ENCODE assay signal across 8 cellular contexts in genomic region chr19:2719910-2720776, GRCh38. TPM values are rescaled to one million over a fixed set of nuclear protein-coding genes. Genes with fewer than 3 reads are reported as not detected.
DNase-seq lines count a peak whose midpoint lies in the region; ATAC-seq and TF ChIP-seq lines count a peak whose summit lies in the region.

No MANE protein-coding gene starts in this region.

- peaks cover 3% of the 10 kb centered on the region; the same call in 1 of the 2 replicates for H3K4me1 ChIP-seq in ES-I3 (ENCODE audit: insufficient read depth, low read length)
- H3K4me1 ChIP-seq in heart right ventricle: peaks cover 8 to 28% (median 19%) of the 10 kb centered on the region in 9 donors
- no peaks in the 10 kb centered on the region for H3K4me1 ChIP-seq in psoas muscle

- no peak for DNase-seq in T-helper 17 cell
- peak; percentile 50 to 60 for DNase-seq in heart right ventricle
- DNase-seq in psoas muscle: no peak
- no peak for DNase-seq in endothelial cell (ENCODE audit: low spot score)
- no peak for DNase-seq in putamen (ENCODE audit: low spot score)
- DNase-seq in GDM1 (lab: John Stamatoyannopoulos, UW): no peak

- H3K9me3 Mint-ChIP-seq in endothelial cell (ENCODE audit: unreplicated experiment): no peaks in the 10 kb centered on the region

- H3K27ac Mint-ChIP-seq in T-helper 17 cell (no peak overlapping the region), endothelial cell (ENCODE audit: unreplicated experiment) (no peak overlapping the region)

- H3K4me3 Mint-ChIP-seq in T-helper 17 cell: peak overlapping the region; percentile 71
- H3K4me3 Mint-ChIP-seq in endothelial cell (ENCODE audit: unreplicated experiment): no peak overlapping the region

- WGBS in heart right ventricle, 2 donors: 2 to 4% methylated on average over 36 to 37 of the region's 37 CpGs
- WGBS in psoas muscle, 3 donors: 2 to 5% (median 3%) methylated on average over 31 to 37 of the region's 37 CpGs

- H3K27ac ChIP-seq in heart right ventricle (peak overlapping the region; percentile 54 to 94 (median 86)), psoas muscle (no peak overlapping the region)

- H3K27me3 Mint-ChIP-seq in T-helper 17 cell (peaks cover 31% of the 10 kb centered on the region), endothelial cell (ENCODE audit: unreplicated experiment) (peaks cover 11% of the 10 kb centered on the region)

- peak overlapping the region; percentile 70 for H3K9ac ChIP-seq in ES-I3 (ENCODE audit: low read depth, low read length)

- H3K4me3 ChIP-seq in heart right ventricle: peak overlapping the region; percentile 34 to 62 (median 53)
- H3K4me3 ChIP-seq in psoas muscle: peak overlapping the region; percentile 34

- no peak for ATAC-seq in T-helper 17 cell
- ATAC-seq in heart right ventricle: peak; percentile 41 to 72 (median 54)
- peak in 1 of 4 donors; percentile 25 for ATAC-seq in psoas muscle
- ATAC-seq in HG03439 (IDR thresholded peaks at IDR 0.05; ENCODE audit: unreplicated experiment): no peak

- peaks cover 0 to 54% (median 46%) of the 10 kb centered on the region in 7 donors for H3K27me3 ChIP-seq in heart right ventricle
- peaks cover 0 to 68% (median 27%) of the 10 kb centered on the region in 3 donors for H3K27me3 ChIP-seq in psoas muscle (ENCODE audit: insufficient read depth in 3 of 3, low read length in 2 of 3)

- intact Hi-C loops in heart right ventricle (cut with DNase I): loop anchor here in 1 of 10 donors (5.0 kb wide), 1 partner anchor 58 kb away; no protein-coding TSS in a partner anchor
- intact Hi-C loops in psoas muscle (cut with DNase I): no loop called here

- H3K36me3 Mint-ChIP-seq in T-helper 17 cell (ENCODE audit: low read depth) (peaks cover 3% of the 10 kb centered on the region), endothelial cell (ENCODE audit: low read depth, unreplicated experiment) (peaks cover 9% of the 10 kb centered on the region)

- no peak for TF ChIP-seq CTCF in heart right ventricle (IDR thresholded peaks at IDR 0.05)
- TF ChIP-seq CTCF in psoas muscle (IDR thresholded peaks at IDR 0.05): no peak
- no peak for TF ChIP-seq CTCF in endothelial cell (IDR thresholded peaks at IDR 0.05; ENCODE audit: unreplicated experiment)

- H3K9me3 ChIP-seq in ES-I3 (ENCODE audit: control insufficient read depth, insufficient read depth, low read length) (no peaks in the 10 kb centered on the region; the same call in 1 of the 2 replicates), T-helper 17 cell (ENCODE audit: control insufficient read depth, low read length, poor library complexity, severe bottlenecking) (no peaks in the 10 kb centered on the region), heart right ventricle (peaks cover 0 to 9% (median 4%) of the 10 kb centered on the region in 11 donors), psoas muscle (peaks cover 4% of the 10 kb centered on the region)

- H3K36me3 ChIP-seq in ES-I3 (ENCODE audit: insufficient read depth, low read length) (no peaks in the 10 kb centered on the region), heart right ventricle (peaks cover 0 to 5% (median 0%) of the 10 kb centered on the region in 9 donors), psoas muscle (ENCODE audit: insufficient read depth in 1 of 2, low read depth in 1 of 2) (no peaks in the 10 kb centered on the region)

- peaks cover 2% of the 10 kb centered on the region for H3K4me1 Mint-ChIP-seq in T-helper 17 cell
- peaks cover 7% of the 10 kb centered on the region for H3K4me1 Mint-ChIP-seq in endothelial cell (ENCODE audit: unreplicated experiment)

RNA-seq across cellular contexts. Expression of gene DIRAS1, which starts 1.0 kb away (rescaled TPM):
- total RNA-seq in T-helper 17 cell (under 1 TPM; 0.40 to 0.42 TPM), heart right ventricle (100 to 1,000 TPM; 104 to 381 (median 184) TPM), psoas muscle (10 to 100 TPM in 1 of 4 donors, 1 to 10 TPM in 3; 1.1 to 29.9 (median 4.5) TPM), endothelial cell (ENCODE audit: unreplicated experiment) (0.82 TPM)
- polyA plus RNA-seq in heart right ventricle (100 to 1,000 TPM in 1 of 2 donors, 10 to 100 TPM in 1; 63.7 to 107 TPM), psoas muscle (1 to 10 TPM in 1 of 3 donors, under 1 TPM in 2; 0.13 to 5.7 (median 0.15) TPM)

RNA-seq across cellular contexts. Expression of gene GNG7, which starts 17.6 kb away (rescaled TPM):
- 1 to 10 TPM; 2.1 to 4.5 TPM for total RNA-seq in T-helper 17 cell
- 10 to 100 TPM; 27.9 to 56.9 (median 39.7) TPM for total RNA-seq in heart right ventricle
- 10 to 100 TPM in 1 of 2 donors, 1 to 10 TPM in 1; 8.4 to 14.9 TPM for polyA plus RNA-seq in heart right ventricle
- total RNA-seq in psoas muscle: 1 to 10 TPM; 1.2 to 5.4 (median 2.3) TPM
- polyA plus RNA-seq in psoas muscle: under 1 TPM; 0.48 to 0.73 (median 0.58) TPM
- 7.7 TPM for total RNA-seq in endothelial cell (ENCODE audit: unreplicated experiment)

RNA-seq across cellular contexts. Expression of gene SLC39A3, which starts 19.7 kb away (rescaled TPM):
- total RNA-seq in T-helper 17 cell: 10 to 100 TPM; 12.3 to 20.6 TPM
- 10 to 100 TPM; 16.5 to 27.7 (median 21.6) TPM for total RNA-seq in heart right ventricle
- 10 to 100 TPM; 26.1 to 66.8 TPM for polyA plus RNA-seq in heart right ventricle
- total RNA-seq in psoas muscle: 10 to 100 TPM; 16.9 to 26.8 (median 20.0) TPM
- polyA plus RNA-seq in psoas muscle: 10 to 100 TPM; 28.4 to 70.1 (median 32.6) TPM
- total RNA-seq in endothelial cell (ENCODE audit: unreplicated experiment): 28.7 TPM

Comparison
In these comparisons a context has a peak if more than half of its experiments do, and no peak if none do; other contexts are left out.
1. ATAC-seq: peak in heart right ventricle (8 of 8); none in T-helper 17 cell (single experiment) and HG03439 (single experiment).
2. DNase-seq: peak in heart right ventricle (2 of 2); none in T-helper 17 cell (0 of 3), psoas muscle (0 of 2), endothelial cell (single experiment), putamen (single experiment) and GDM1 (single experiment).